ENCODE assay signal across 9 cellular contexts in the genomic region with DNA sequence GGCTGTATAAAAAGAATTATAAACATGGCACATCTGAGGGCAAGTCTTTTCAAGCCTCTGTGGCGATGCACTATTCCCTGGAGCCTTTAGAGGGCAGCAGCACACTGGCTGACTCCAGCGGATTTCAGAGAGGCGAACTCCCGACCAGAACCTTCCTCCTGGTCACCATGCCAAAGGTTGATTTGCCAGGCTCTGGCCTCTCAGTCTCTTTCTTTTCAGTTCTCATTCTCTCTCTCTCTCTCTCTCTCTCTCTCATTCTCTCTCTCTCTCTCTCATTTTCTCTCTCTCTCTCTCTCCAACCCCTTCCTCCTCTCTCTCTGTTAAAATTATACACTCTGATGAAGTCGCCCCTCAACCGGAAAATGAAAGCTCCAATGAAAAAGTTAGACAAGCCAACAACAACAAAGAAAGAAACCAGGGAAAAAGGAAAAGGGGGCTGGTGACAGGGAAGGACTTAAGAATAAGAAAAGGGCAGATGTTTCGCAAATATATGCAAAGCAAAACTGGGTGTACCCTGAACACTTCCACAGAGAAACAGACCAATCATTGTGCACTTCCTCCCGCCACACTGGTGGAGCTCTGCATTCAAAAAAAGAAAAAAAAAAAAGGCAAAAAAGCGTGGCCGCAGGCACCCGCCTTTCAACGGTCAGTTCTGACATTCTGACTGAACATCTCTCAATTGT.
DNase-seq lines count a peak whose midpoint lies in the region; ATAC-seq and TF ChIP-seq lines count a peak whose summit lies in the region.
"Had no signal": no experiment of that assay in that cellular context is flagged by ENCODE, and none has a peak within 500 bp of the region (broad histone marks: within the 10 kb centered on the region; RNA-seq: fewer than 3 reads in every experiment).

No MANE protein-coding gene starts in this region.

- H3K27me3 ChIP-seq in mammary epithelial cell (ENCODE audit: insufficient read depth, low read length) (no peaks in the 10 kb centered on the region), spleen (replicated peaks in 1 of 7) (no peaks in the 10 kb centered on the region)
- H3K27me3 ChIP-seq: BLaER1 treated with 17β-estradiol and CSF1 and Interleukin-3, amounts not matched to agents 10 nM and 100 nM had no signal

- CTCF ChIA-PET in mammary epithelial cell (lab: Charles Lee; ENCODE audit: low non-redundant PET): interaction anchor here (0.6 to 0.8 kb wide), 9 partner anchors 17 to 1401 kb away, joined by 3 to 20 read pairs (median 5); no protein-coding TSS in a partner anchor

- DNase-seq in NCI-H1417 (lab: John Stamatoyannopoulos, UW): peak; percentile 64 to 81 (median 80)
- no peak for DNase-seq in NCI-H1417 treated with DMSO at 0.1 percent for 48 hours (lab: John Stamatoyannopoulos, UW)
- DNase-seq in NCI-H1694 (lab: John Stamatoyannopoulos, UW): peak; percentile 65
- peak; percentile 66 for DNase-seq in mammary epithelial cell
- DNase-seq in iris pigment epithelial cell (ENCODE audit: low read depth): peak; percentile 87
- DNase-seq in spleen: peak; percentile 82

- H4K20me1 ChIP-seq in mammary epithelial cell (ENCODE audit: insufficient read depth, low read length): no peaks in the 10 kb centered on the region
- H4K20me1 ChIP-seq: BLaER1 treated with 17β-estradiol and CSF1 and Interleukin-3, amounts not matched to agents 10 nM and 100 nM had no signal

- H3K4me1 ChIP-seq in mammary epithelial cell (ENCODE audit: insufficient read depth, low read length): peaks cover 29% of the 10 kb centered on the region
- H3K4me1 ChIP-seq in spleen: peaks cover 0 to 22% (median 9%) of the 10 kb centered on the region in 6 donors

- H3K9me3 ChIP-seq in mammary epithelial cell (replicated peaks; ENCODE audit: insufficient read depth, low read length) (no peaks in the 10 kb centered on the region), spleen (no peaks in the 10 kb centered on the region)
- H3K9me3 ChIP-seq: BLaER1 treated with 17β-estradiol and CSF1 and Interleukin-3, amounts not matched to agents 10 nM and 100 nM had no signal

- H3K36me3 ChIP-seq in mammary epithelial cell (ENCODE audit: insufficient read depth, low read length) (peaks cover 3% of the 10 kb centered on the region), spleen (peaks cover 3 to 57% (median 18%) of the 10 kb centered on the region in 6 donors)

- no peaks in the 10 kb centered on the region for H3K79me2 ChIP-seq in mammary epithelial cell (ENCODE audit: insufficient read depth, low read length)

- no TSS peak for BruUV-seq in mammary epithelial cell (replicated peaks; lab: Mats Ljungman, UMichigan)

- H3K4me3 ChIP-seq in mammary epithelial cell (replicated peaks in 1 of 3; ENCODE audit: insufficient read depth in 1 of 3, low read depth in 2 of 3, low read length in 3 of 3) (peak overlapping the region; percentile 12 to 64 (median 25)), spleen (peak overlapping the region; percentile 10 to 52 (median 28))
- H3K4me3 ChIP-seq: BLaER1 treated with 17β-estradiol and CSF1 and Interleukin-3, amounts not matched to agents 10 nM and 100 nM had no signal

- intact Hi-C loops in mammary epithelial cell (cut with micrococcal nuclease): loop anchor here (1.0 to 5.0 kb wide), 7 partner anchors 34 to 1431 kb away; no protein-coding TSS in a partner anchor
- intact Hi-C loops in spleen (cut with DNase I; ENCODE audit: low total_unique reads): no loop called here

- no peak for TF ChIP-seq POLR2A in spleen (IDR thresholded peaks at IDR 0.05)

- H3K4me2 ChIP-seq in mammary epithelial cell (ENCODE audit: insufficient read depth, low read depth, low read length): peak overlapping the region; percentile 83

- peak overlapping the region; percentile 97 for H2AFZ ChIP-seq in mammary epithelial cell (ENCODE audit: low read depth, low read length)

- in situ Hi-C loops in mammary epithelial cell (cut with MboI; ENCODE audit: low sequenced_read_pairs in 2 of 2): no loop called here

- H3K27ac ChIP-seq in VCaP (peak overlapping the region; percentile 41), mammary epithelial cell (ENCODE audit: insufficient read depth, low read depth, low read length) (peak overlapping the region; percentile 86), spleen (peak overlapping the region in 7 of 8 donors; percentile 29 to 79 (median 66))
- H3K27ac ChIP-seq: BLaER1 treated with 17β-estradiol and CSF1 and Interleukin-3, amounts not matched to agents 10 nM and 100 nM had no signal

- peak; percentile 82 for ATAC-seq in HG02642 (IDR thresholded peaks at IDR 0.05; ENCODE audit: poor library complexity, unreplicated experiment)

- WGBS in mammary epithelial cell (ENCODE audit: low coverage, missing lambda C conversion rate): 4% methylated on average over 12 of the region's 12 CpGs
- WGBS in spleen, 5 donors: 36 to 51% (median 40%) methylated on average over 12 of the region's 12 CpGs

- dilution Hi-C loops in mammary epithelial cell (cut with HindIII; ENCODE audit: low sequenced_read_pairs): no loop called here

- TF ChIP-seq CTCF in VCaP (conservative IDR thresholded peaks at IDR 0.05) (peak; percentile 94), mammary epithelial cell (conservative IDR thresholded peaks at IDR 0.05 in 1 of 2, IDR thresholded peaks at IDR 0.05 in 1 of 2; ENCODE audit: extremely low read depth in 1 of 2, insufficient read depth in 1 of 2, low read depth in 1 of 2, low read length in 2 of 2) (peak; percentile 97 to 98), spleen (IDR thresholded peaks at IDR 0.05 in 8 of 11, conservative IDR thresholded peaks at IDR 0.05 in 3 of 11) (peak; percentile 72 to 93 (median 89))

- peak overlapping the region; percentile 79 for H3K9ac ChIP-seq in mammary epithelial cell (ENCODE audit: insufficient read depth, low read length)
- H3K9ac ChIP-seq: BLaER1 treated with 17β-estradiol and CSF1 and Interleukin-3, amounts not matched to agents 10 nM and 100 nM had no signal
